3 cellular contexts compared by ENCODE assay signal in the genomic region with DNA sequence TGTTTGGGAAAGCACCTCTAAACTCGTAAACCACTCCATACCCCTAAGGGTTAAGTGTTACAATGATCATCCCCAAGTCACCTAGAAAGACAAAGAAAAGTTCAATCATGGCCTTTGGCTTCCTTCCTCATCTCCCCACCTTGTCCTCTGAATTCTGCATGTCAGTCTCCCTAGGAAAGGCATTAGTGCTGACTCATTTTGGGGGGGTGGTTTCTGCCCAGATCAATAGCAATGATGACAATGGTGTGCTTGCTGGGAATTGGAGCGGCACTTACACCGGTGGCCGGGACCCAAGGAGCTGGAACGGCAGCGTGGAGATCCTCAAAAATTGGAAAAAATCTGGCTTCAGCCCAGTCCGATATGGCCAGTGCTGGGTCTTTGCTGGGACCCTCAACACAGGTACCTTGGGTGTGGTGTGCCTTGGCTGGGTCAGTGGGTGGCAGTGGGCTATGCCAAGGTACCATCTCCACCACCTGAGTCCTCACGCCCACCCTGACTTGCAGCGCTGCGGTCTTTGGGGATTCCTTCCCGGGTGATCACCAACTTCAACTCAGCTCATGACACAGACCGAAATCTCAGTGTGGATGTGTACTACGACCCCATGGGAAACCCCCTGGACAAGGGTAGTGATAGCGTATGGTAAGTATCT.
A peak's percentile ranks its signal among the peaks of the same experiment; 100 is the strongest.
TF ChIP-seq lines count a peak whose summit lies in the region.

No MANE protein-coding gene starts in this region.

TF ChIP-seq in GM23338, 12 proteins besides CTCF, POLR2A, EP300 and RAD21 (continues in another document):
- TF ChIP-seq, protein P1, sequence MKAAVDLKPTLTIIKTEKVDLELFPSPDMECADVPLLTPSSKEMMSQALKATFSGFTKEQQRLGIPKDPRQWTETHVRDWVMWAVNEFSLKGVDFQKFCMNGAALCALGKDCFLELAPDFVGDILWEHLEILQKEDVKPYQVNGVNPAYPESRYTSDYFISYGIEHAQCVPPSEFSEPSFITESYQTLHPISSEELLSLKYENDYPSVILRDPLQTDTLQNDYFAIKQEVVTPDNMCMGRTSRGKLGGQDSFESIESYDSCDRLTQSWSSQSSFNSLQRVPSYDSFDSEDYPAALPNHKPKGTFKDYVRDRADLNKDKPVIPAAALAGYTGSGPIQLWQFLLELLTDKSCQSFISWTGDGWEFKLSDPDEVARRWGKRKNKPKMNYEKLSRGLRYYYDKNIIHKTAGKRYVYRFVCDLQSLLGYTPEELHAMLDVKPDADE (IDR thresholded peaks at IDR 0.05): no peak
- TF ChIP-seq EZH2 (IDR thresholded peaks at IDR 0.05; ENCODE audit: low read depth, unreplicated experiment) (no peak), STAT1 (IDR thresholded peaks at IDR 0.05; ENCODE audit: unreplicated experiment) (no peak), ZNF331 (CRISPR knock-in tag; IDR thresholded peaks at IDR 0.05; ENCODE audit: low read depth) (no peak), ZNF114 (CRISPR knock-in tag; IDR thresholded peaks at IDR 0.05) (no peak), JUNB (IDR thresholded peaks at IDR 0.05; ENCODE audit: unreplicated experiment) (no peak)
- TF ChIP-seq, protein P2, sequence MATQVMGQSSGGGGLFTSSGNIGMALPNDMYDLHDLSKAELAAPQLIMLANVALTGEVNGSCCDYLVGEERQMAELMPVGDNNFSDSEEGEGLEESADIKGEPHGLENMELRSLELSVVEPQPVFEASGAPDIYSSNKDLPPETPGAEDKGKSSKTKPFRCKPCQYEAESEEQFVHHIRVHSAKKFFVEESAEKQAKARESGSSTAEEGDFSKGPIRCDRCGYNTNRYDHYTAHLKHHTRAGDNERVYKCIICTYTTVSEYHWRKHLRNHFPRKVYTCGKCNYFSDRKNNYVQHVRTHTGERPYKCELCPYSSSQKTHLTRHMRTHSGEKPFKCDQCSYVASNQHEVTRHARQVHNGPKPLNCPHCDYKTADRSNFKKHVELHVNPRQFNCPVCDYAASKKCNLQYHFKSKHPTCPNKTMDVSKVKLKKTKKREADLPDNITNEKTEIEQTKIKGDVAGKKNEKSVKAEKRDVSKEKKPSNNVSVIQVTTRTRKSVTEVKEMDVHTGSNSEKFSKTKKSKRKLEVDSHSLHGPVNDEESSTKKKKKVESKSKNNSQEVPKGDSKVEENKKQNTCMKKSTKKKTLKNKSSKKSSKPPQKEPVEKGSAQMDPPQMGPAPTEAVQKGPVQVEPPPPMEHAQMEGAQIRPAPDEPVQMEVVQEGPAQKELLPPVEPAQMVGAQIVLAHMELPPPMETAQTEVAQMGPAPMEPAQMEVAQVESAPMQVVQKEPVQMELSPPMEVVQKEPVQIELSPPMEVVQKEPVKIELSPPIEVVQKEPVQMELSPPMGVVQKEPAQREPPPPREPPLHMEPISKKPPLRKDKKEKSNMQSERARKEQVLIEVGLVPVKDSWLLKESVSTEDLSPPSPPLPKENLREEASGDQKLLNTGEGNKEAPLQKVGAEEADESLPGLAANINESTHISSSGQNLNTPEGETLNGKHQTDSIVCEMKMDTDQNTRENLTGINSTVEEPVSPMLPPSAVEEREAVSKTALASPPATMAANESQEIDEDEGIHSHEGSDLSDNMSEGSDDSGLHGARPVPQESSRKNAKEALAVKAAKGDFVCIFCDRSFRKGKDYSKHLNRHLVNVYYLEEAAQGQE (IDR thresholded peaks at IDR 0.05; ENCODE audit: unreplicated experiment): no peak

TF ChIP-seq in K562, 482 proteins besides CTCF, POLR2A, EP300 and RAD21 (continues in another document):
- peak; percentile 80 for TF ChIP-seq ZNF316 (IDR thresholded peaks at IDR 0.05)
- no peak for TF ChIP-seq STAG1 (CRISPR knock-in tag; IDR thresholded peaks at IDR 0.05; ENCODE audit: borderline replicate concordance)
- no peak for TF ChIP-seq SMAD1 (IDR thresholded peaks at IDR 0.05; ENCODE audit: low read depth, low read length, partially characterized antibody)
- TF ChIP-seq ATF1 (CRISPR knock-in tag; IDR thresholded peaks at IDR 0.05): no peak
- TF ChIP-seq ATF1 (tag; IDR thresholded peaks at IDR 0.05): no peak
- TF ChIP-seq, protein P3, sequence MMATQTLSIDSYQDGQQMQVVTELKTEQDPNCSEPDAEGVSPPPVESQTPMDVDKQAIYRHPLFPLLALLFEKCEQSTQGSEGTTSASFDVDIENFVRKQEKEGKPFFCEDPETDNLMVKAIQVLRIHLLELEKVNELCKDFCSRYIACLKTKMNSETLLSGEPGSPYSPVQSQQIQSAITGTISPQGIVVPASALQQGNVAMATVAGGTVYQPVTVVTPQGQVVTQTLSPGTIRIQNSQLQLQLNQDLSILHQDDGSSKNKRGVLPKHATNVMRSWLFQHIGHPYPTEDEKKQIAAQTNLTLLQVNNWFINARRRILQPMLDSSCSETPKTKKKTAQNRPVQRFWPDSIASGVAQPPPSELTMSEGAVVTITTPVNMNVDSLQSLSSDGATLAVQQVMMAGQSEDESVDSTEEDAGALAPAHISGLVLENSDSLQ (IDR thresholded peaks at IDR 0.05): peak; percentile 12; the same call in 1 of the 2 replicates
- TF ChIP-seq, protein P4, sequence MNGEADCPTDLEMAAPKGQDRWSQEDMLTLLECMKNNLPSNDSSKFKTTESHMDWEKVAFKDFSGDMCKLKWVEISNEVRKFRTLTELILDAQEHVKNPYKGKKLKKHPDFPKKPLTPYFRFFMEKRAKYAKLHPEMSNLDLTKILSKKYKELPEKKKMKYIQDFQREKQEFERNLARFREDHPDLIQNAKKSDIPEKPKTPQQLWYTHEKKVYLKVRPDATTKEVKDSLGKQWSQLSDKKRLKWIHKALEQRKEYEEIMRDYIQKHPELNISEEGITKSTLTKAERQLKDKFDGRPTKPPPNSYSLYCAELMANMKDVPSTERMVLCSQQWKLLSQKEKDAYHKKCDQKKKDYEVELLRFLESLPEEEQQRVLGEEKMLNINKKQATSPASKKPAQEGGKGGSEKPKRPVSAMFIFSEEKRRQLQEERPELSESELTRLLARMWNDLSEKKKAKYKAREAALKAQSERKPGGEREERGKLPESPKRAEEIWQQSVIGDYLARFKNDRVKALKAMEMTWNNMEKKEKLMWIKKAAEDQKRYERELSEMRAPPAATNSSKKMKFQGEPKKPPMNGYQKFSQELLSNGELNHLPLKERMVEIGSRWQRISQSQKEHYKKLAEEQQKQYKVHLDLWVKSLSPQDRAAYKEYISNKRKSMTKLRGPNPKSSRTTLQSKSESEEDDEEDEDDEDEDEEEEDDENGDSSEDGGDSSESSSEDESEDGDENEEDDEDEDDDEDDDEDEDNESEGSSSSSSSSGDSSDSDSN (IDR thresholded peaks at IDR 0.05; ENCODE audit: borderline replicate concordance in 1 of 2, low read depth in 2 of 2, low read length in 2 of 2): no peak
- TF ChIP-seq, protein P5, sequence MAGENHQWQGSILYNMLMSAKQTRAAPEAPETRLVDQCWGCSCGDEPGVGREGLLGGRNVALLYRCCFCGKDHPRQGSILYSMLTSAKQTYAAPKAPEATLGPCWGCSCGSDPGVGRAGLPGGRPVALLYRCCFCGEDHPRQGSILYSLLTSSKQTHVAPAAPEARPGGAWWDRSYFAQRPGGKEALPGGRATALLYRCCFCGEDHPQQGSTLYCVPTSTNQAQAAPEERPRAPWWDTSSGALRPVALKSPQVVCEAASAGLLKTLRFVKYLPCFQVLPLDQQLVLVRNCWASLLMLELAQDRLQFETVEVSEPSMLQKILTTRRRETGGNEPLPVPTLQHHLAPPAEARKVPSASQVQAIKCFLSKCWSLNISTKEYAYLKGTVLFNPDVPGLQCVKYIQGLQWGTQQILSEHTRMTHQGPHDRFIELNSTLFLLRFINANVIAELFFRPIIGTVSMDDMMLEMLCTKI (IDR thresholded peaks at IDR 0.05; ENCODE audit: partially characterized antibody): no peak
- no peak for TF ChIP-seq ETS2 (tag; IDR thresholded peaks at IDR 0.05; ENCODE audit: borderline replicate concordance, poor library complexity, severe bottlenecking)
- no peak for TF ChIP-seq ZBTB7A (IDR thresholded peaks at IDR 0.05; ENCODE audit: borderline replicate concordance, control insufficient read depth, low read depth, low read length)
- peak; percentile 63 for TF ChIP-seq C11orf30 (IDR thresholded peaks at IDR 0.05; ENCODE audit: low read depth)
- TF ChIP-seq, protein P6, sequence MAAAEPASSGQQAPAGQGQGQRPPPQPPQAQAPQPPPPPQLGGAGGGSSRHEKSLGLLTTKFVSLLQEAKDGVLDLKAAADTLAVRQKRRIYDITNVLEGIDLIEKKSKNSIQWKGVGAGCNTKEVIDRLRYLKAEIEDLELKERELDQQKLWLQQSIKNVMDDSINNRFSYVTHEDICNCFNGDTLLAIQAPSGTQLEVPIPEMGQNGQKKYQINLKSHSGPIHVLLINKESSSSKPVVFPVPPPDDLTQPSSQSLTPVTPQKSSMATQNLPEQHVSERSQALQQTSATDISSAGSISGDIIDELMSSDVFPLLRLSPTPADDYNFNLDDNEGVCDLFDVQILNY (CRISPR knock-in tag; IDR thresholded peaks at IDR 0.05): no peak
- no peak for TF ChIP-seq RFX7 (CRISPR knock-in tag; IDR thresholded peaks at IDR 0.05)
- TF ChIP-seq NFE2 (IDR thresholded peaks at IDR 0.05; ENCODE audit: low read depth): peak; percentile 70
- peak; percentile 14; the same call in 1 of the 2 replicates for TF ChIP-seq MAFF (IDR thresholded peaks at IDR 0.05; ENCODE audit: low read length)
- TF ChIP-seq STAT5B (CRISPR knock-in tag; IDR thresholded peaks at IDR 0.05): no peak
- no peak for TF ChIP-seq ZNF584 (CRISPR knock-in tag; IDR thresholded peaks at IDR 0.05; ENCODE audit: low read depth)
- no peak for TF ChIP-seq EZH2 (IDR thresholded peaks at IDR 0.05; ENCODE audit: borderline replicate concordance, low read depth, low read length)
- TF ChIP-seq MAFG (tag; conservative IDR thresholded peaks at IDR 0.05): peak; percentile 77
- no peak for TF ChIP-seq HDGF (IDR thresholded peaks at IDR 0.05)
- no peak for TF ChIP-seq NUFIP1 (IDR thresholded peaks at IDR 0.05; ENCODE audit: partially characterized antibody)

TF ChIP-seq in H1, 55 proteins besides CTCF, POLR2A, EP300 and RAD21:
- TF ChIP-seq MAFK (IDR thresholded peaks at IDR 0.05; ENCODE audit: low read depth, low read length) (peak; percentile 27; the same call in 1 of the 2 replicates), BACH1 (IDR thresholded peaks at IDR 0.05; ENCODE audit: low read length) (peak; percentile 80), KDM5A (IDR thresholded peaks at IDR 0.05; ENCODE audit: low read length) (no peak), TCF12 (IDR thresholded peaks at IDR 0.05; ENCODE audit: low read depth, low read length) (no peak), CTBP2 (IDR thresholded peaks at IDR 0.05; ENCODE audit: borderline replicate concordance, insufficient read depth, insufficient read length, low read length) (no peak)
